21 cellular contexts compared by ENCODE assay signal in the genomic region with DNA sequence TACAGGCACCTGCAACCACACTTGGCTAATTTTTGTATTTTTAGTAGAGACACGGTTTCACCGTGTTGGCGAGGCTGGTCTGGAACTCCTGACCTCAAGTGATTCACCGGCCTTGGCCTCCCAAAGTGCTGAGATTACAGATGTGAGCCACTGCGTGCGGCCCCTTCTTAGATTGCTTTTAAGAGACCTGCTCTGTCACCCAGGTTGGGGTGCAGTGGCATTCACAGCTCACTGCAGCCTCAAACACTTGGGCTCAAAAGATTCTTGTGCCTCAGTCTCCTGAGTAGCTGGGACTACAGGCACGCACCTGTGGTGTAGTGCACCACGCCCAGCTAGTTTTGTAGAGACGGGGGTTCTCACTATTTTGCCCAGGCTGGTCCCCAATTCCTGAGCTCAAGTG.
"Had no signal": no experiment of that assay in that cellular context is flagged by ENCODE, and none has a peak within 500 bp of the region (broad histone marks: within the 10 kb centered on the region; RNA-seq: fewer than 3 reads in every experiment).

No MANE protein-coding gene starts in this region.

- DNase-seq: activated gamma-delta T cell; activated T-cell treated with anti-CD3 and anti-CD28 coated beads, Interleukin-2, amount 50 U/mL, for 4 hours; cortex of kidney; effector CD4-positive, alpha-beta T cell; head of caudate nucleus; left lung; mammary epithelial cell; midbrain; stimulated activated CD4-positive, alpha-beta T cell treated with anti-CD3 and anti-CD28 coated beads, Interleukin-12 subunit alpha, Interleukin-12 subunit beta, amount 100 ng/mL, for 4 hours; stimulated activated CD4-positive, alpha-beta T cell treated with anti-CD3 and anti-CD28 coated beads, Interleukin-1b, Interleukin-23, amount 100 ng/mL, for 48 hours; stimulated activated CD8-positive, alpha-beta memory T cell treated with anti-CD3 and anti-CD28 coated beads, Interleukin-4, amount 100 ng/mL, for 48 hours; stimulated activated naive CD8-positive, alpha-beta T cell treated with anti-CD3 and anti-CD28 coated beads, Interleukin-15, Interleukin-2, amounts not matched to agents 100 U/mL and 50 U/mL, for 24 hours; T-helper 1 cell; T1000 had no signal

- H3K4me1 ChIP-seq: ascending aorta had no signal

- H3K27ac ChIP-seq: ascending aorta, left lung, right atrium auricular region had no signal

- H3K27me3 ChIP-seq: ascending aorta, left lung, right atrium auricular region had no signal

- H3K9me3 Mint-ChIP-seq: activated T-cell treated with anti-CD3 and anti-CD28 coated beads, Interleukin-2, amount 50 U/mL, for 4 hours; neural crest cell; type B pancreatic cell had no signal

- ATAC-seq: activated CD4-positive, CD25-positive, alpha-beta regulatory T cell treated with anti-CD3 and anti-CD28 coated beads, Interleukin-2, amount 50 U/mL, for 24 hours; activated T-cell treated with anti-CD3 and anti-CD28 coated beads, Interleukin-2, amount 50 U/mL, for 4 hours; left lung; SK-N-SH treated with all-trans-retinoic acid at 6 μM for 48 hours; stimulated activated naive CD8-positive, alpha-beta T cell treated with anti-CD3 and anti-CD28 coated beads, Interleukin-15, Interleukin-2, amounts not matched to agents 100 U/mL and 50 U/mL, for 24 hours had no signal

- H3K4me3 Mint-ChIP-seq: activated T-cell treated with anti-CD3 and anti-CD28 coated beads, Interleukin-2, amount 50 U/mL, for 4 hours; neural crest cell; type B pancreatic cell had no signal

- H3K9me3 ChIP-seq: ascending aorta, left lung, right atrium auricular region had no signal

- H3K4me3 ChIP-seq: ascending aorta, left lung, right atrium auricular region had no signal

- H3K27me3 Mint-ChIP-seq: progenitor cell of endocrine pancreas had no signal
